In the genomic region with DNA sequence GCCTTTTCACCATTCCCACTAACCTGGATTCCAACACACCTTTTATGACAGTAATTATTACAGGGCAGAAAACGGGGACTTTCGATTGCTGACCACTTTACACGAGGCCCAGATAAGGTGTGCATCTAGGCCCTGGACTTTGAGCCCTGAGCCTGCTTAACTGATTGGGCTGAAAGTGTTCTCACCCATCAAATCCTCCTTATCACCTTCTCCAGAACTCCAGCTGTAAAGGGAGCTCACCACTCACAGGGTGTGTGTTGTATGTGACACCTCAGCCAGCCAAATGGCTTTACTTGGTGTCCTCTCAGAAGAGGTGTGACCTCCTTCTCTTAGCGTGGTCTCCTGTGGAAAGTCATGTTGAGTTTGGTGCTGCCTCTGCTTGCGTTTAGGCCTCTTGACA, we compare ENCODE assay signal across 28 cellular contexts. TPM values are rescaled to one million over a fixed set of nuclear protein-coding genes. Genes with fewer than 3 reads are reported as not detected.
DNase-seq lines count a peak whose midpoint lies in the region; ATAC-seq and TF ChIP-seq lines count a peak whose summit lies in the region.
"Had no signal": no experiment of that assay in that cellular context is flagged by ENCODE, and none has a peak within 500 bp of the region (broad histone marks: within the 10 kb centered on the region; RNA-seq: fewer than 3 reads in every experiment).

No MANE protein-coding gene starts in this region.

- H3K4me1 ChIP-seq in cardiac muscle cell (ENCODE audit: low read depth): peaks cover 11% of the 10 kb centered on the region
- no peaks in the 10 kb centered on the region for H3K4me1 ChIP-seq in colonic mucosa
- peaks cover 26 to 62% of the 10 kb centered on the region in 2 donors for H3K4me1 ChIP-seq in mucosa of rectum (ENCODE audit: control insufficient read depth in 2 of 2, insufficient read depth in 2 of 2, low read length in 2 of 2)
- H3K4me1 ChIP-seq in mammary epithelial cell (ENCODE audit: insufficient read depth, low read length): peaks cover 5% of the 10 kb centered on the region
- H3K4me1 ChIP-seq: thyroid gland had no signal

- no peaks in the 10 kb centered on the region for H3K27me3 Mint-ChIP-seq in type B pancreatic cell
- H3K27me3 Mint-ChIP-seq: activated naive CD4-positive, alpha-beta T cell treated with anti-CD3 and anti-CD28 coated beads, Interleukin-2, amount 50 U/mL, for 24 hours; CD8-positive, alpha-beta memory T cell; naive thymus-derived CD8-positive, alpha-beta T cell; stimulated activated naive CD8-positive, alpha-beta T cell treated with anti-CD3 and anti-CD28 coated beads, Interleukin-15, Interleukin-2, amounts not matched to agents 100 ng/mL and 50 ng/mL, for 24 hours had no signal

- H3K4me3 ChIP-seq in cardiac muscle cell (no peak overlapping the region), colonic mucosa (no peak overlapping the region), mucosa of rectum (ENCODE audit: low read length in 2 of 2) (no peak overlapping the region), mammary epithelial cell (replicated peaks in 1 of 3; ENCODE audit: insufficient read depth in 1 of 3, low read depth in 2 of 3, low read length in 3 of 3) (no peak overlapping the region)
- H3K4me3 ChIP-seq: GM23338, SK-N-MC, thyroid gland had no signal

- in situ Hi-C loops in mammary epithelial cell (cut with MboI; ENCODE audit: low sequenced_read_pairs in 2 of 2): no loop called here

- H2AFZ ChIP-seq in mammary epithelial cell (ENCODE audit: low read depth, low read length): no peak overlapping the region
- H2AFZ ChIP-seq: GM23338 had no signal

- TF ChIP-seq CTCF in cardiac muscle cell (IDR thresholded peaks at IDR 0.05; ENCODE audit: low read depth, low read length) (no peak), colonic mucosa (IDR thresholded peaks at IDR 0.05) (no peak), type B pancreatic cell (conservative IDR thresholded peaks at IDR 0.05) (no peak), mammary epithelial cell (conservative IDR thresholded peaks at IDR 0.05 in 1 of 2, IDR thresholded peaks at IDR 0.05 in 1 of 2; ENCODE audit: extremely low read depth in 1 of 2, insufficient read depth in 1 of 2, low read depth in 1 of 2, low read length in 2 of 2) (no peak)

- H3K27me3 ChIP-seq in cardiac muscle cell (no peaks in the 10 kb centered on the region), colonic mucosa (no peaks in the 10 kb centered on the region), mucosa of rectum (ENCODE audit: control insufficient read depth in 2 of 2, insufficient read depth in 2 of 2, low read length in 2 of 2) (no peaks in the 10 kb centered on the region), mammary epithelial cell (ENCODE audit: insufficient read depth, low read length) (no peaks in the 10 kb centered on the region)
- H3K27me3 ChIP-seq: thyroid gland had no signal

- H3K9ac ChIP-seq in colonic mucosa (ENCODE audit: low read depth in 2 of 2, low read length in 2 of 2) (peak overlapping the region in 1 of 2 donors; percentile 3), mucosa of rectum (ENCODE audit: low read depth in 1 of 2, low read length in 2 of 2) (peak overlapping the region; percentile 5 to 26), mammary epithelial cell (ENCODE audit: insufficient read depth, low read length) (no peak overlapping the region)

- dilution Hi-C loops in mammary epithelial cell (cut with HindIII; ENCODE audit: low sequenced_read_pairs): no loop called here

- H3K27ac Mint-ChIP-seq in type B pancreatic cell: peak overlapping the region; percentile 67
- H3K27ac Mint-ChIP-seq: activated naive CD4-positive, alpha-beta T cell treated with anti-CD3 and anti-CD28 coated beads, Interleukin-2, amount 50 U/mL, for 24 hours; activated T-helper 1 cell treated with anti-CD3 and anti-CD28 coated beads, Interleukin-12 subunit alpha, Interleukin-12 subunit beta, Interleukin-2, Interleukin-4 antibody, amounts not matched to agents 30 ng/mL and 10 ng/mL and 1 ng/mL, durations not matched to agents 14 hours and 24 hours and 36 hours; CD8-positive, alpha-beta memory T cell; endodermal cell; GM23338; naive thymus-derived CD8-positive, alpha-beta T cell; stimulated activated naive CD8-positive, alpha-beta T cell treated with anti-CD3 and anti-CD28 coated beads, Interleukin-15, Interleukin-2, amounts not matched to agents 100 ng/mL and 50 ng/mL, for 24 hours had no signal

- no TSS peak for BruUV-seq in mammary epithelial cell (replicated peaks; lab: Mats Ljungman, UMichigan)

- 100% methylated on average over 2 of the region's 5 CpGs for WGBS in mammary epithelial cell (ENCODE audit: low coverage, missing lambda C conversion rate)

- CTCF ChIA-PET in mammary epithelial cell (lab: Charles Lee; ENCODE audit: low non-redundant PET): interaction anchor here (0.7 kb wide), 1 partner anchor 47 kb away, joined by 3 read pairs; no protein-coding TSS in a partner anchor

- peaks cover 72% of the 10 kb centered on the region for H3K79me2 ChIP-seq in mammary epithelial cell (ENCODE audit: insufficient read depth, low read length)

- ATAC-seq in activated CD4-positive, CD25-positive, alpha-beta regulatory T cell treated with anti-CD3 and anti-CD28 coated beads, Interleukin-2, amount 50 U/mL, for 24 hours: no peak
- no peak for ATAC-seq in GM18511 (IDR thresholded peaks at IDR 0.05; ENCODE audit: unreplicated experiment)
- ATAC-seq: GM23338; naive thymus-derived CD8-positive, alpha-beta T cell had no signal

- no peaks in the 10 kb centered on the region for H3K9me3 Mint-ChIP-seq in type B pancreatic cell
- H3K9me3 Mint-ChIP-seq: activated naive CD4-positive, alpha-beta T cell treated with anti-CD3 and anti-CD28 coated beads, Interleukin-2, amount 50 U/mL, for 24 hours; activated T-helper 1 cell treated with anti-CD3 and anti-CD28 coated beads, Interleukin-12 subunit alpha, Interleukin-12 subunit beta, Interleukin-2, Interleukin-4 antibody, amounts not matched to agents 30 ng/mL and 10 ng/mL and 1 ng/mL, durations not matched to agents 14 hours and 24 hours and 36 hours; CD8-positive, alpha-beta memory T cell; stimulated activated naive CD8-positive, alpha-beta T cell treated with anti-CD3 and anti-CD28 coated beads, Interleukin-15, Interleukin-2, amounts not matched to agents 100 ng/mL and 50 ng/mL, for 24 hours had no signal

- H3K36me3 Mint-ChIP-seq in type B pancreatic cell: peaks cover 18% of the 10 kb centered on the region

- intact Hi-C loops in cardiac septum (cut with DNase I) (no loop called here), colonic mucosa (cut with DNase I) (no loop called here), mammary epithelial cell (cut with micrococcal nuclease) (no loop called here)

- H3K4me3 Mint-ChIP-seq in type B pancreatic cell: no peak overlapping the region
- H3K4me3 Mint-ChIP-seq: activated naive CD4-positive, alpha-beta T cell treated with anti-CD3 and anti-CD28 coated beads, Interleukin-2, amount 50 U/mL, for 24 hours; activated T-helper 1 cell treated with anti-CD3 and anti-CD28 coated beads, Interleukin-12 subunit alpha, Interleukin-12 subunit beta, Interleukin-2, Interleukin-4 antibody, amounts not matched to agents 30 ng/mL and 10 ng/mL and 1 ng/mL, durations not matched to agents 14 hours and 24 hours and 36 hours; CD8-positive, alpha-beta memory T cell; endodermal cell; GM23338; naive thymus-derived CD8-positive, alpha-beta T cell; stimulated activated naive CD8-positive, alpha-beta T cell treated with anti-CD3 and anti-CD28 coated beads, Interleukin-15, Interleukin-2, amounts not matched to agents 100 ng/mL and 50 ng/mL, for 24 hours had no signal

- no peaks in the 10 kb centered on the region for H3K9me3 ChIP-seq in cardiac muscle cell (ENCODE audit: low read depth)
- no peaks in the 10 kb centered on the region for H3K9me3 ChIP-seq in colonic mucosa
- H3K9me3 ChIP-seq in mucosa of rectum (ENCODE audit: control insufficient read depth in 2 of 2, low read length in 2 of 2): no peaks in the 10 kb centered on the region
- no peaks in the 10 kb centered on the region for H3K9me3 ChIP-seq in mammary epithelial cell (replicated peaks; ENCODE audit: insufficient read depth, low read length)
- H3K9me3 ChIP-seq: thyroid gland had no signal

- peak in 1 of 2 donors; percentile 30 for DNase-seq in cardiac muscle cell (ENCODE audit: low read depth in 1 of 2, low spot score in 1 of 2)
- no peak for DNase-seq in cardiac septum (ENCODE audit: low spot score)
- DNase-seq in colonic mucosa: peak; percentile 81
- no peak for DNase-seq in type B pancreatic cell (ENCODE audit: extremely low spot score, unreplicated experiment)
- no peak for DNase-seq in mammary epithelial cell
- DNase-seq: activated CD4-positive, alpha-beta T cell treated with anti-CD3 and anti-CD28 coated beads, Interleukin-2, amount 50 U/mL, for 1 hour; CD8-positive, alpha-beta memory T cell; DMS53; endodermal cell; GDM1; naive thymus-derived CD8-positive, alpha-beta T cell; NCI-H1048; NCI-H187 treated with DMSO at 0.1 percent for 48 hours; NCI-H526; RPMI8226; stimulated activated CD4-positive, alpha-beta T cell treated with anti-CD3 and anti-CD28 coated beads, Interleukin-4, amount 100 ng/mL, for 1 hour; T-helper 2 cell; thyroid gland had no signal

- H3K4me1 Mint-ChIP-seq in type B pancreatic cell (ENCODE audit: unreplicated experiment): peaks cover 20% of the 10 kb centered on the region

- no peak overlapping the region for H3K4me2 ChIP-seq in mammary epithelial cell (ENCODE audit: insufficient read depth, low read depth, low read length)
- H3K4me2 ChIP-seq: GM23338 had no signal

- H4K20me1 ChIP-seq in mammary epithelial cell (ENCODE audit: insufficient read depth, low read length): no peaks in the 10 kb centered on the region

- H3K36me3 ChIP-seq in cardiac muscle cell (no peaks in the 10 kb centered on the region), colonic mucosa (no peaks in the 10 kb centered on the region), mucosa of rectum (ENCODE audit: control insufficient read depth in 2 of 2, insufficient read depth in 2 of 2, low read length in 2 of 2) (peaks cover 0 to 2% of the 10 kb centered on the region in 2 donors), mammary epithelial cell (ENCODE audit: insufficient read depth, low read length) (no peaks in the 10 kb centered on the region)
- H3K36me3 ChIP-seq: thyroid gland had no signal

- peak overlapping the region; percentile 38 for H3K27ac ChIP-seq in cardiac muscle cell
- H3K27ac ChIP-seq in colonic mucosa: peak overlapping the region; percentile 70
- H3K27ac ChIP-seq in mucosa of rectum (ENCODE audit: low read depth in 2 of 2, low read length in 2 of 2): peak overlapping the region; percentile 77 to 78
- H3K27ac ChIP-seq in mammary epithelial cell (ENCODE audit: insufficient read depth, low read depth, low read length): no peak overlapping the region
- H3K27ac ChIP-seq: SK-N-MC, thyroid gland had no signal

RNA-seq across cellular contexts. Expression of a gene that starts 36.5 kb away (rescaled TPM):
- total RNA-seq in cardiac muscle cell (16.4 and 30.3 TPM in 2 replicates), cardiac septum (14.0 TPM), colonic mucosa (100 to 1,000 TPM in 1 of 2 donors, 10 to 100 TPM in 1; 98.6 to 113 TPM), type B pancreatic cell (ENCODE audit: low replicate concordance) (53.7 and 62.6 TPM in 2 replicates), mammary epithelial cell (10 to 100 TPM; 29.3 to 38.5 TPM)
- polyA plus RNA-seq in cardiac muscle cell (9.3 and 18.4 TPM in 2 replicates), mammary epithelial cell (8.5 TPM)
- 52.1 TPM for polyA minus RNA-seq in mammary epithelial cell

RNA-seq across cellular contexts. Expression of a gene that starts 37.1 kb away (rescaled TPM):
- total RNA-seq in cardiac muscle cell (not detected in 2 replicates), cardiac septum (not detected), colonic mucosa (not detected), type B pancreatic cell (ENCODE audit: low replicate concordance) (not detected in 2 replicates), mammary epithelial cell (not detected)
- polyA plus RNA-seq in cardiac muscle cell (0.17 TPM in 1 of 2 replicates, not detected in the other), mammary epithelial cell (not detected)
- not detected for polyA minus RNA-seq in mammary epithelial cell
- total RNA-seq: activated T-helper 1 cell treated with anti-CD3 and anti-CD28 coated beads, Interleukin-12 subunit alpha, Interleukin-12 subunit beta, Interleukin-2, Interleukin-4 antibody, amounts not matched to agents 30 ng/mL and 10 ng/mL and 1 ng/mL, durations not matched to agents 14 hours and 24 hours and 36 hours; CD8-positive, alpha-beta memory T cell; endodermal cell; GM23338; naive thymus-derived CD8-positive, alpha-beta T cell; osteocyte had no signal
- polyA plus RNA-seq: CD8-positive, alpha-beta memory T cell; keratinocyte; naive thymus-derived CD8-positive, alpha-beta T cell had no signal
